ENCODE assay signal across 12 cellular contexts in genomic region chr15:56963719-56964118, GRCh38. TPM values are rescaled to one million over a fixed set of nuclear protein-coding genes. Genes with fewer than 3 reads are reported as not detected.
A peak's percentile ranks its signal among the peaks of the same experiment; 100 is the strongest.
DNase-seq lines count a peak whose midpoint lies in the region; ATAC-seq and TF ChIP-seq lines count a peak whose summit lies in the region.
"Had no signal": no experiment of that assay in that cellular context is flagged by ENCODE, and none has a peak within 500 bp of the region (broad histone marks: within the 10 kb centered on the region; RNA-seq: fewer than 3 reads in every experiment).

No MANE protein-coding gene starts in this region.

- no peaks in the 10 kb centered on the region for H3K36me3 ChIP-seq in aorta (ENCODE audit: control insufficient read depth in 1 of 2, insufficient read depth in 2 of 2, low read length in 1 of 2)

- H3K4me1 ChIP-seq in aorta (ENCODE audit: control insufficient read depth in 1 of 2, insufficient read depth in 2 of 2, low read length in 2 of 2) = peaks cover 0 to 2% of the 10 kb centered on the region in 2 donors

- DNase-seq in stimulated activated naive CD4-positive, alpha-beta T cell (lab: John Stamatoyannopoulos, UW) = peak in 4 of 6 experiments; percentile 1 to 61 (median 48)
- DNase-seq in stimulated activated naive CD4-positive, alpha-beta T cell treated with Interleukin-2 at 50 U/mL for 16 hours (lab: John Stamatoyannopoulos, UW) = no peak
- peak; percentile 56 for DNase-seq in islet precursor cell
- no peak for DNase-seq in aorta
- DNase-seq in NCI-H128 (lab: John Stamatoyannopoulos, UW; ENCODE audit: unreplicated experiment) = no peak
- DNase-seq: activated naive CD4-positive, alpha-beta T cell treated with anti-CD3 and anti-CD28 coated beads, Interleukin-2, amount 10 ng/mL, durations not matched to agents 7 days and 5 days; dermis blood vessel endothelial cell; NCI-H2029 had no signal

- ATAC-seq in aorta (ENCODE audit: low FRiP score) (no peak), GM19328 (IDR thresholded peaks at IDR 0.05; ENCODE audit: unreplicated experiment) (no peak), GM18867 (IDR thresholded peaks at IDR 0.05; ENCODE audit: unreplicated experiment) (no peak)

- intact Hi-C loops in aorta (cut with DNase I) = loop anchor here in 1 of 2 donors (5.0 kb wide), 1 partner anchor 36 kb away; no protein-coding TSS in a partner anchor

- H3K27me3 ChIP-seq in aorta (ENCODE audit: control insufficient read depth in 1 of 2, insufficient read depth in 2 of 2, low read length in 1 of 2) = no peaks in the 10 kb centered on the region
- H3K27me3 ChIP-seq: BLaER1 treated with 17β-estradiol and CSF1 and Interleukin-3, amounts not matched to agents 10 nM and 100 nM had no signal

- no peak overlapping the region for H3K4me3 ChIP-seq in aorta (ENCODE audit: low read length in 2 of 2)
- H3K4me3 ChIP-seq: BLaER1 treated with 17β-estradiol and CSF1 and Interleukin-3, amounts not matched to agents 10 nM and 100 nM had no signal

- no peak for TF ChIP-seq CTCF in VCaP (conservative IDR thresholded peaks at IDR 0.05)

- 15 to 18% methylated on average over 4 of the region's 4 CpGs for WGBS in aorta, 2 donors

- no peaks in the 10 kb centered on the region for H3K9me3 ChIP-seq in aorta (ENCODE audit: control insufficient read depth, low read length)

- peak overlapping the region; percentile 25; the same call in 1 of the 2 replicates for H3K27ac ChIP-seq in VCaP
- no peak overlapping the region for H3K27ac ChIP-seq in aorta (ENCODE audit: low read depth in 1 of 2, low read length in 2 of 2)

RNA-seq across cellular contexts. Expression of gene TCF12, which starts 45.3 kb away (rescaled TPM):
- total RNA-seq in aorta = 100 to 1,000 TPM; 102 to 158 TPM
- polyA plus RNA-seq in aorta = 10 to 100 TPM; 17.8 to 26.7 TPM

Comparison
In these comparisons a context has a peak if more than half of its experiments do, and no peak if none do; other contexts are left out.
1. DNase-seq: peak in stimulated activated naive CD4-positive, alpha-beta T cell (4 of 6) and islet precursor cell (single experiment); none in stimulated activated naive CD4-positive, alpha-beta T cell treated with Interleukin-2 at 50 U/mL for 16 hours (single experiment), aorta (0 of 2) and NCI-H128 (single experiment).